Comparison of ENCODE assay signal across 20 cellular contexts in genomic region chr1:44588551-44588950, GRCh38.
"Had no signal": no experiment of that assay in that cellular context is flagged by ENCODE, and none has a peak within 500 bp of the region (broad histone marks: within the 10 kb centered on the region; RNA-seq: fewer than 3 reads in every experiment).

No MANE protein-coding gene starts in this region.

- H3K4me1 ChIP-seq: foreskin keratinocyte, left ventricle myocardium inferior, lower lobe of right lung, parathyroid adenoma, psoas muscle had no signal

- H3K27me3 Mint-ChIP-seq: dendritic cell treated with granulocyte-macrophage colony-stimulating factor and Interleukin-4, amounts not matched to agents 40 ng/mL and 50 ng/mL, for 4 days; naive B cell; stimulated activated naive B cell treated with anti-CD40 and anti-IgM and Interleukin-4, amounts not matched to agents 10 μg/mL and 1 μg/mL and 100 μg/mL, for 72 hours; stimulated activated naive CD8-positive, alpha-beta T cell treated with anti-CD3 and anti-CD28 coated beads, Interleukin-15, amount 100 ng/mL, for 72 hours had no signal

- H2AFZ ChIP-seq: parathyroid adenoma had no signal

- H3K36me3 Mint-ChIP-seq: immature natural killer cell; naive B cell; stimulated activated naive B cell treated with anti-CD40 and anti-IgM and Interleukin-4, amounts not matched to agents 10 μg/mL and 1 μg/mL and 100 μg/mL, for 72 hours had no signal

- H3K9me3 ChIP-seq: left ventricle myocardium inferior, lower lobe of right lung, psoas muscle had no signal

- H3K4me3 Mint-ChIP-seq: dendritic cell treated with granulocyte-macrophage colony-stimulating factor and Interleukin-4, amounts not matched to agents 40 ng/mL and 50 ng/mL, for 4 days; endodermal cell; immature natural killer cell; naive B cell; nephron; stimulated activated naive B cell treated with anti-CD40 and anti-IgM and Interleukin-4, amounts not matched to agents 10 μg/mL and 1 μg/mL and 100 μg/mL, for 72 hours; stimulated activated naive CD8-positive, alpha-beta T cell treated with anti-CD3 and anti-CD28 coated beads, Interleukin-15, amount 100 ng/mL, for 72 hours had no signal

- H3K4me1 Mint-ChIP-seq: immature natural killer cell; naive B cell; nephron; stimulated activated naive B cell treated with anti-CD40 and anti-IgM and Interleukin-4, amounts not matched to agents 10 μg/mL and 1 μg/mL and 100 μg/mL, for 72 hours; stimulated activated naive CD8-positive, alpha-beta T cell treated with anti-CD3 and anti-CD28 coated beads, Interleukin-15, amount 100 ng/mL, for 72 hours had no signal

- H3K79me2 ChIP-seq: parathyroid adenoma had no signal

- H3K9ac ChIP-seq: parathyroid adenoma had no signal

- DNase-seq: effector CD4-positive, alpha-beta T cell; endodermal cell; erythroblast; foreskin keratinocyte; immature natural killer cell; left cardiac atrium; left ventricle myocardium inferior; lower lobe of right lung; mesenchymal stem cell; naive B cell; psoas muscle; retina; stimulated activated CD4-positive, alpha-beta T cell treated with anti-CD3 and anti-CD28 coated beads, Interleukin-2, amount 100 ng/mL, for 24 hours; stimulated activated CD4-positive, alpha-beta T cell treated with anti-CD3 and anti-CD28 coated beads, Interleukin-4, amount 100 ng/mL, for 4 hours; stimulated activated naive B cell treated with anti-CD40 and anti-IgM and Interleukin-4, amounts not matched to agents 10 μg/mL and 1 μg/mL and 100 μg/mL, for 72 hours; stimulated activated naive CD8-positive, alpha-beta T cell treated with anti-CD3 and anti-CD28 coated beads, Interleukin-15, amount 100 ng/mL, for 72 hours had no signal

- H3K4me3 ChIP-seq: left ventricle myocardium inferior, lower lobe of right lung, psoas muscle had no signal

- ATAC-seq: foreskin keratinocyte; left cardiac atrium; lower lobe of right lung; psoas muscle; sciatic nerve; stimulated activated naive B cell treated with anti-CD40 and anti-IgM and Interleukin-4, amounts not matched to agents 10 μg/mL and 1 μg/mL and 100 μg/mL, for 72 hours; stimulated activated naive CD8-positive, alpha-beta T cell treated with anti-CD3 and anti-CD28 coated beads, Interleukin-15, amount 100 ng/mL, for 72 hours had no signal

- H3K27ac ChIP-seq: foreskin keratinocyte, left ventricle myocardium inferior, lower lobe of right lung, parathyroid adenoma, psoas muscle had no signal

- H3K9me3 Mint-ChIP-seq: dendritic cell treated with granulocyte-macrophage colony-stimulating factor and Interleukin-4, amounts not matched to agents 40 ng/mL and 50 ng/mL, for 4 days; endodermal cell; immature natural killer cell; naive B cell; nephron; stimulated activated naive B cell treated with anti-CD40 and anti-IgM and Interleukin-4, amounts not matched to agents 10 μg/mL and 1 μg/mL and 100 μg/mL, for 72 hours; stimulated activated naive CD8-positive, alpha-beta T cell treated with anti-CD3 and anti-CD28 coated beads, Interleukin-15, amount 100 ng/mL, for 72 hours had no signal

- H3K36me3 ChIP-seq: left ventricle myocardium inferior, lower lobe of right lung had no signal

- H3K27ac Mint-ChIP-seq: dendritic cell treated with granulocyte-macrophage colony-stimulating factor and Interleukin-4, amounts not matched to agents 40 ng/mL and 50 ng/mL, for 4 days; endodermal cell; nephron; stimulated activated naive B cell treated with anti-CD40 and anti-IgM and Interleukin-4, amounts not matched to agents 10 μg/mL and 1 μg/mL and 100 μg/mL, for 72 hours; stimulated activated naive CD8-positive, alpha-beta T cell treated with anti-CD3 and anti-CD28 coated beads, Interleukin-15, amount 100 ng/mL, for 72 hours had no signal
